8 cellular contexts compared by ENCODE assay signal in genomic region chr2:73235315-73236028, GRCh38. TPM values are rescaled to one million over a fixed set of nuclear protein-coding genes. Genes with fewer than 3 reads are reported as not detected.
DNase-seq lines count a peak whose midpoint lies in the region; ATAC-seq and TF ChIP-seq lines count a peak whose summit lies in the region.

No MANE protein-coding gene starts in this region.

- H3K36me3 Mint-ChIP-seq in activated CD8-positive, alpha-beta T cell treated with anti-CD3 and anti-CD28 coated beads for 36 hours (ENCODE audit: low read depth) = peaks cover 41% of the 10 kb centered on the region

- H3K4me3 ChIP-seq in iPS-15b (ENCODE audit: low read depth, low read length) (peak overlapping the region; percentile 99), stomach smooth muscle (ENCODE audit: low read length in 2 of 2) (peak overlapping the region; percentile 90 to 97)

- H3K4me1 Mint-ChIP-seq in activated CD8-positive, alpha-beta T cell treated with anti-CD3 and anti-CD28 coated beads for 36 hours (ENCODE audit: low read depth) = peaks cover 43% of the 10 kb centered on the region

- intact Hi-C loops in activated CD8-positive, alpha-beta T cell treated with anti-CD3 and anti-CD28 coated beads for 36 hours (cut with micrococcal nuclease) = no loop called here

- H3K27me3 Mint-ChIP-seq in activated CD8-positive, alpha-beta T cell treated with anti-CD3 and anti-CD28 coated beads for 36 hours = no peaks in the 10 kb centered on the region

- H3K36me3 ChIP-seq in iPS-15b (ENCODE audit: control insufficient read depth, insufficient read depth, low read length) (peaks cover 9% of the 10 kb centered on the region), stomach smooth muscle (ENCODE audit: control insufficient read depth in 2 of 2, insufficient read depth in 2 of 2, low read length in 2 of 2) (peaks cover 6 to 11% of the 10 kb centered on the region in 2 donors)

- H3K9me3 Mint-ChIP-seq in activated CD8-positive, alpha-beta T cell treated with anti-CD3 and anti-CD28 coated beads for 36 hours = no peaks in the 10 kb centered on the region

- peaks cover 3% of the 10 kb centered on the region for H3K27me3 ChIP-seq in iPS-15b (ENCODE audit: control insufficient read depth, insufficient read depth, low read length)
- H3K27me3 ChIP-seq in stomach smooth muscle (ENCODE audit: control insufficient read depth in 1 of 2, insufficient read depth in 2 of 2, low read length in 2 of 2) = no peaks in the 10 kb centered on the region

- H3K4me1 ChIP-seq in iPS-15b (ENCODE audit: control insufficient read depth, insufficient read depth, low read length) (peaks cover 11% of the 10 kb centered on the region), stomach smooth muscle (ENCODE audit: control insufficient read depth, insufficient read depth, low read length) (peaks cover 32% of the 10 kb centered on the region)

- DNase-seq in SIG-M5 treated with dmso at 0.1 percent for 504 hours (lab: John Stamatoyannopoulos, UW; ENCODE audit: unreplicated experiment) (peak; percentile 48), SIG-M5 (lab: John Stamatoyannopoulos, UW) (no peak), CD1c-positive myeloid dendritic cell (ENCODE audit: extremely low spot score) (no peak), nucleus accumbens (lab: John Stamatoyannopoulos, UW) (no peak)
- DNase-seq in activated CD8-positive, alpha-beta T cell treated with anti-CD3 and anti-CD28 coated beads for 36 hours = no peak
- no peak for DNase-seq in stimulated activated CD4-positive, alpha-beta T cell treated with anti-CD3 and anti-CD28 coated beads, Interleukin-2, amount 100 ng/mL, for 24 hours

- peak overlapping the region; percentile 99 for H3K4me3 Mint-ChIP-seq in activated CD8-positive, alpha-beta T cell treated with anti-CD3 and anti-CD28 coated beads for 36 hours

- H3K9ac ChIP-seq in iPS-15b (ENCODE audit: low read depth, low read length) (peak overlapping the region; percentile 99), stomach smooth muscle (ENCODE audit: low read length in 2 of 2) (peak overlapping the region; percentile 83 to 91)

- POLR2A ChIA-PET in activated CD8-positive, alpha-beta T cell treated with anti-CD3 and anti-CD28 coated beads for 36 hours (lab: Charles Lee) = interaction anchor here (0.9 to 9.9 kb wide), 11 partner anchors 9 to 55 kb away, joined by 3 to 108 read pairs (median 8); partner anchors contain the start of gene SMYD5

- H3K27ac ChIP-seq in stomach smooth muscle (ENCODE audit: low read length) = no peak overlapping the region

- no peak for TF ChIP-seq CTCF in activated CD8-positive, alpha-beta T cell treated with anti-CD3 and anti-CD28 coated beads for 36 hours (IDR thresholded peaks at IDR 0.05)

- CTCF ChIA-PET in activated CD8-positive, alpha-beta T cell treated with anti-CD3 and anti-CD28 coated beads for 36 hours (lab: Charles Lee) = interaction anchor here (1.1 to 7.3 kb wide), 7 partner anchors 9 to 58 kb away, joined by 3 to 53 read pairs (median 8); partner anchors contain the start of gene SMYD5

- H3K9me3 ChIP-seq in iPS-15b (ENCODE audit: control insufficient read depth, insufficient read depth, low read length) (no peaks in the 10 kb centered on the region), stomach smooth muscle (ENCODE audit: control insufficient read depth in 2 of 2, low read length in 2 of 2) (no peaks in the 10 kb centered on the region)

- no peak for ATAC-seq in activated CD8-positive, alpha-beta T cell treated with anti-CD3 and anti-CD28 coated beads for 36 hours

- H3K27ac Mint-ChIP-seq in activated CD8-positive, alpha-beta T cell treated with anti-CD3 and anti-CD28 coated beads for 36 hours = peak overlapping the region; percentile 95

RNA-seq across cellular contexts. Expression of gene CCT7, which starts 1.4 kb away (rescaled TPM):
- total RNA-seq in activated CD8-positive, alpha-beta T cell treated with anti-CD3 and anti-CD28 coated beads for 36 hours = 100 to 1,000 TPM; 628 to 660 TPM

RNA-seq across cellular contexts. Expression of gene PRADC1, which starts 2.4 kb away (rescaled TPM):
- total RNA-seq in activated CD8-positive, alpha-beta T cell treated with anti-CD3 and anti-CD28 coated beads for 36 hours = 10 to 100 TPM; 12.4 to 16.2 TPM

RNA-seq across cellular contexts. Expression of gene SMYD5, which starts 21.4 kb away (rescaled TPM):
- 10 to 100 TPM; 39.6 to 48.6 TPM for total RNA-seq in activated CD8-positive, alpha-beta T cell treated with anti-CD3 and anti-CD28 coated beads for 36 hours

RNA-seq across cellular contexts. Expression of gene NOTO, which starts 33.1 kb away (rescaled TPM):
- not detected for total RNA-seq in activated CD8-positive, alpha-beta T cell treated with anti-CD3 and anti-CD28 coated beads for 36 hours

RNA-seq across cellular contexts. Expression of gene FBXO41, which starts 48.8 kb away (rescaled TPM):
- 10 to 100 TPM; 41.5 to 42.0 TPM for total RNA-seq in activated CD8-positive, alpha-beta T cell treated with anti-CD3 and anti-CD28 coated beads for 36 hours
